Comparison of ENCODE assay signal across 9 cellular contexts in the genomic region with DNA sequence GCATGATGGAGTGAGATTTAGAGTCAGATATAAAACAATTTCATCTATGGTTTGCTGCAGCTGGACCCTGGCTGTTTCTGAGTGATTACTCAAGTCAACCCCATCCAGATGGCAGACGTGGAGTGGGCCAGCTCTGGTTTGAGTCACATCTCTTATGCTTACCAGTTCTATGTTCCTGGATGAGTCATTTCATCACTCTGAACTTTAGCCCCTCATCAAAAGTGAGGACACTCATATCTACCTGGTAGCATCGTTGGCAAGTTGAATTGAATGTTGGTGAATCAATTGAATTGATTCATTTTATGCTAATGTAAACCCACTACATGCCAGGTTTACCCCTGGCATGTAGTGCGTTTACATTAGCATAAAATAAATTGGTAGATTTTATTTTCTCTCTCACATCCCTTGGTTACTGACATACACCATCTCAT.
A peak's percentile ranks its signal among the peaks of the same experiment; 100 is the strongest.
DNase-seq lines count a peak whose midpoint lies in the region; ATAC-seq and TF ChIP-seq lines count a peak whose summit lies in the region.
"Had no signal": no experiment of that assay in that cellular context is flagged by ENCODE, and none has a peak within 500 bp of the region (broad histone marks: within the 10 kb centered on the region; RNA-seq: fewer than 3 reads in every experiment).

No MANE protein-coding gene starts in this region.

- peaks cover 5% of the 10 kb centered on the region for H3K9me3 Mint-ChIP-seq in activated T-helper 17 cell treated with anti-CD3 and anti-CD28 coated beads, Interleukin-2, amount 50 U/mL, for 72 hours
- no peaks in the 10 kb centered on the region for H3K9me3 Mint-ChIP-seq in mesothelial cell of epicardium

- no peak overlapping the region for H3K4me3 Mint-ChIP-seq in activated T-helper 17 cell treated with anti-CD3 and anti-CD28 coated beads, Interleukin-2, amount 50 U/mL, for 72 hours
- no peak overlapping the region for H3K4me3 Mint-ChIP-seq in mesothelial cell of epicardium

- H3K36me3 Mint-ChIP-seq in activated T-helper 17 cell treated with anti-CD3 and anti-CD28 coated beads, Interleukin-2, amount 50 U/mL, for 72 hours (ENCODE audit: low read depth): no peaks in the 10 kb centered on the region
- no peaks in the 10 kb centered on the region for H3K36me3 Mint-ChIP-seq in mesothelial cell of epicardium

- no peak overlapping the region for H3K27ac Mint-ChIP-seq in activated T-helper 17 cell treated with anti-CD3 and anti-CD28 coated beads, Interleukin-2, amount 50 U/mL, for 72 hours
- H3K27ac Mint-ChIP-seq in mesothelial cell of epicardium: no peak overlapping the region

- no peak overlapping the region for H3K4me3 ChIP-seq in mucosa of descending colon

- H3K27me3 Mint-ChIP-seq in activated T-helper 17 cell treated with anti-CD3 and anti-CD28 coated beads, Interleukin-2, amount 50 U/mL, for 72 hours: peaks cover 19% of the 10 kb centered on the region
- H3K27me3 Mint-ChIP-seq in mesothelial cell of epicardium (ENCODE audit: low read depth): peaks cover 9% of the 10 kb centered on the region

- no peak for TF ChIP-seq CTCF in mucosa of descending colon (IDR thresholded peaks at IDR 0.05)
- TF ChIP-seq CTCF in mesothelial cell of epicardium (IDR thresholded peaks at IDR 0.05; ENCODE audit: unreplicated experiment): no peak

- ATAC-seq in GM18505 (IDR thresholded peaks at IDR 0.05; ENCODE audit: unreplicated experiment): peak; percentile 77
- ATAC-seq in HG02759 (IDR thresholded peaks at IDR 0.05; ENCODE audit: unreplicated experiment): peak; percentile 87
- ATAC-seq in activated T-helper 17 cell treated with anti-CD3 and anti-CD28 coated beads, Interleukin-2, amount 50 U/mL, for 72 hours (replicated peaks): peak; percentile 68
- ATAC-seq in mucosa of descending colon: no peak
- ATAC-seq in GM18498 (IDR thresholded peaks at IDR 0.05; ENCODE audit: unreplicated experiment): no peak

- intact Hi-C loops in mucosa of descending colon (cut with DNase I, micrococcal nuclease): no loop called here

- H3K4me1 Mint-ChIP-seq in activated T-helper 17 cell treated with anti-CD3 and anti-CD28 coated beads, Interleukin-2, amount 50 U/mL, for 72 hours: peaks cover 8% of the 10 kb centered on the region
- H3K4me1 Mint-ChIP-seq in mesothelial cell of epicardium: peaks cover 5% of the 10 kb centered on the region

- no peak for TF ChIP-seq POLR2A in GM18505 (IDR thresholded peaks at IDR 0.05; ENCODE audit: borderline replicate concordance, extremely low read depth, insufficient read depth, insufficient read length)

- H3K36me3 ChIP-seq in mucosa of descending colon (ENCODE audit: low read depth): no peaks in the 10 kb centered on the region

- DNase-seq in lung microvascular endothelial cell (ENCODE audit: low read depth in 2 of 2) (peak; percentile 16 to 87), mucosa of descending colon (no peak), mesothelial cell of epicardium (ENCODE audit: low spot score in 2 of 2, unreplicated experiment in 2 of 2) (no peak), NCI-H2081 (lab: John Stamatoyannopoulos, UW) (no peak)
- DNase-seq: KG1 had no signal

- H3K4me1 ChIP-seq in mucosa of descending colon (ENCODE audit: low read depth): no peaks in the 10 kb centered on the region

- no peaks in the 10 kb centered on the region for H3K9me3 ChIP-seq in mucosa of descending colon

Comparison
In these comparisons a context has a peak if more than half of its experiments do, and no peak if none do; other contexts are left out.
1. ATAC-seq: peak in GM18505 (single experiment), HG02759 (single experiment) and activated T-helper 17 cell treated with anti-CD3 and anti-CD28 coated beads, Interleukin-2, amount 50 U/mL, for 72 hours (single experiment); none in mucosa of descending colon (single experiment) and GM18498 (single experiment).
2. DNase-seq: peak in lung microvascular endothelial cell (2 of 2); none in mucosa of descending colon (0 of 3), mesothelial cell of epicardium (0 of 2) and NCI-H2081 (0 of 2).